In the genomic region with DNA sequence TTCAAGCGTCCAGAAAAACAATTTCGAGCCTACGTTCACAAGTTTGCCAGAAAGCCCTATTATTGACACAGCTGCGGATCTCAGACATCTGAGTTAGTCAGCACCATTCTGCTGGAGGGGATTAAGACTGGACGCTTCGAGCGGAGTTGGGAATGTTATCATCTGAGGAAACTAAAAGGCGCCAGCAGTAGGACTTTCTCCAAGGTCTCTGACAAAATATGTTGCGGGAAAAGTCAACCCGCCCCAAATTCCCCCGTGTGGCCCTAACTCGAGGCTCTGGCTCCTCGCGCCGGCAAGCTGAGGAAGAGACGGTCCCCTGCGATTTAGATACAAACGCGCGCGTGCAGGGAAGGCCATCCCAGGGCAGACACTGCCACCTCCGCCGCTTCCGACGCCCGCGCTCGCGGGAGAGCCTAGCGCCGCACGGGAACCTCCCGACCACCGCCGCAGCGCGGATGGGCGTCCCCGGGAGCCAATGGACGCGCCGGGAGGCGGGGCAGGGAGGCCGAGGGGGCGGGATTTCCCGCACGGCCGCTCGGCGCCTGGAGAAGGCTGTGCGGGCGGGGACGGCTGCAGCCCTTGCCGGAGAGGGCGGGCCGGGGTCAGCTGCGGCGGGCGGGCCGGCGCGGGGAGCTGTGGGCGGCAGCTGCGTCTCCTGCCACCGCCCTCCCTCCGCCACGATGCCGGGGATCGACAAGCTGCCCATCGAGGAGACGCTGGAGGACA, we compare ENCODE assay signal across 1 cellular context.
TF ChIP-seq lines count a peak whose summit lies in the region.

A gene with protein sequence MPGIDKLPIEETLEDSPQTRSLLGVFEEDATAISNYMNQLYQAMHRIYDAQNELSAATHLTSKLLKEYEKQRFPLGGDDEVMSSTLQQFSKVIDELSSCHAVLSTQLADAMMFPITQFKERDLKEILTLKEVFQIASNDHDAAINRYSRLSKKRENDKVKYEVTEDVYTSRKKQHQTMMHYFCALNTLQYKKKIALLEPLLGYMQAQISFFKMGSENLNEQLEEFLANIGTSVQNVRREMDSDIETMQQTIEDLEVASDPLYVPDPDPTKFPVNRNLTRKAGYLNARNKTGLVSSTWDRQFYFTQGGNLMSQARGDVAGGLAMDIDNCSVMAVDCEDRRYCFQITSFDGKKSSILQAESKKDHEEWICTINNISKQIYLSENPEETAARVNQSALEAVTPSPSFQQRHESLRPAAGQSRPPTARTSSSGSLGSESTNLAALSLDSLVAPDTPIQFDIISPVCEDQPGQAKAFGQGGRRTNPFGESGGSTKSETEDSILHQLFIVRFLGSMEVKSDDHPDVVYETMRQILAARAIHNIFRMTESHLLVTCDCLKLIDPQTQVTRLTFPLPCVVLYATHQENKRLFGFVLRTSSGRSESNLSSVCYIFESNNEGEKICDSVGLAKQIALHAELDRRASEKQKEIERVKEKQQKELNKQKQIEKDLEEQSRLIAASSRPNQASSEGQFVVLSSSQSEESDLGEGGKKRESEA (plus strand): TSS at position 526 of the 726 bp plus-strand sequence. CDS start 155 bp downstream, at position 681.

TF ChIP-seq in HepG2, 621 proteins besides CTCF, POLR2A, EP300 and RAD21 (continued from another document and continues in another):
- TF ChIP-seq, protein P1, sequence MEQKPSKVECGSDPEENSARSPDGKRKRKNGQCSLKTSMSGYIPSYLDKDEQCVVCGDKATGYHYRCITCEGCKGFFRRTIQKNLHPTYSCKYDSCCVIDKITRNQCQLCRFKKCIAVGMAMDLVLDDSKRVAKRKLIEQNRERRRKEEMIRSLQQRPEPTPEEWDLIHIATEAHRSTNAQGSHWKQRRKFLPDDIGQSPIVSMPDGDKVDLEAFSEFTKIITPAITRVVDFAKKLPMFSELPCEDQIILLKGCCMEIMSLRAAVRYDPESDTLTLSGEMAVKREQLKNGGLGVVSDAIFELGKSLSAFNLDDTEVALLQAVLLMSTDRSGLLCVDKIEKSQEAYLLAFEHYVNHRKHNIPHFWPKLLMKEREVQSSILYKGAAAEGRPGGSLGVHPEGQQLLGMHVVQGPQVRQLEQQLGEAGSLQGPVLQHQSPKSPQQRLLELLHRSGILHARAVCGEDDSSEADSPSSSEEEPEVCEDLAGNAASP (CRISPR knock-in tag; IDR thresholded peaks at IDR 0.05; ENCODE audit: borderline replicate concordance), result peak; percentile 87
- TF ChIP-seq ZFAT (CRISPR knock-in tag; conservative IDR thresholded peaks at IDR 0.05), result no peak
- TF ChIP-seq RARG (CRISPR knock-in tag; IDR thresholded peaks at IDR 0.05; ENCODE audit: low read depth), result no peak
- TF ChIP-seq SOX5 (CRISPR knock-in tag; IDR thresholded peaks at IDR 0.05; ENCODE audit: borderline replicate concordance), result 0 out of 2 replicates have a peak, but pooled peaks have one; percentile 13
- TF ChIP-seq, protein P2, sequence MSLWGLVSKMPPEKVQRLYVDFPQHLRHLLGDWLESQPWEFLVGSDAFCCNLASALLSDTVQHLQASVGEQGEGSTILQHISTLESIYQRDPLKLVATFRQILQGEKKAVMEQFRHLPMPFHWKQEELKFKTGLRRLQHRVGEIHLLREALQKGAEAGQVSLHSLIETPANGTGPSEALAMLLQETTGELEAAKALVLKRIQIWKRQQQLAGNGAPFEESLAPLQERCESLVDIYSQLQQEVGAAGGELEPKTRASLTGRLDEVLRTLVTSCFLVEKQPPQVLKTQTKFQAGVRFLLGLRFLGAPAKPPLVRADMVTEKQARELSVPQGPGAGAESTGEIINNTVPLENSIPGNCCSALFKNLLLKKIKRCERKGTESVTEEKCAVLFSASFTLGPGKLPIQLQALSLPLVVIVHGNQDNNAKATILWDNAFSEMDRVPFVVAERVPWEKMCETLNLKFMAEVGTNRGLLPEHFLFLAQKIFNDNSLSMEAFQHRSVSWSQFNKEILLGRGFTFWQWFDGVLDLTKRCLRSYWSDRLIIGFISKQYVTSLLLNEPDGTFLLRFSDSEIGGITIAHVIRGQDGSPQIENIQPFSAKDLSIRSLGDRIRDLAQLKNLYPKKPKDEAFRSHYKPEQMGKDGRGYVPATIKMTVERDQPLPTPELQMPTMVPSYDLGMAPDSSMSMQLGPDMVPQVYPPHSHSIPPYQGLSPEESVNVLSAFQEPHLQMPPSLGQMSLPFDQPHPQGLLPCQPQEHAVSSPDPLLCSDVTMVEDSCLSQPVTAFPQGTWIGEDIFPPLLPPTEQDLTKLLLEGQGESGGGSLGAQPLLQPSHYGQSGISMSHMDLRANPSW (CRISPR knock-in tag; IDR thresholded peaks at IDR 0.05; ENCODE audit: borderline replicate concordance), result 0 out of 2 replicates have a peak, but pooled peaks have one; percentile 84
- peak in 1 of 2 experiments; percentile 74; a peak in 1 of 4 replicates for TF ChIP-seq KLF16 (CRISPR knock-in tag; IDR thresholded peaks at IDR 0.05)
- TF ChIP-seq, protein P3, sequence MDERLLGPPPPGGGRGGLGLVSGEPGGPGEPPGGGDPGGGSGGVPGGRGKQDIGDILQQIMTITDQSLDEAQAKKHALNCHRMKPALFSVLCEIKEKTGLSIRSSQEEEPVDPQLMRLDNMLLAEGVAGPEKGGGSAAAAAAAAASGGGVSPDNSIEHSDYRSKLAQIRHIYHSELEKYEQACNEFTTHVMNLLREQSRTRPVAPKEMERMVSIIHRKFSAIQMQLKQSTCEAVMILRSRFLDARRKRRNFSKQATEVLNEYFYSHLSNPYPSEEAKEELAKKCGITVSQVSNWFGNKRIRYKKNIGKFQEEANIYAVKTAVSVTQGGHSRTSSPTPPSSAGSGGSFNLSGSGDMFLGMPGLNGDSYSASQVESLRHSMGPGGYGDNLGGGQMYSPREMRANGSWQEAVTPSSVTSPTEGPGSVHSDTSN (CRISPR knock-in tag; IDR thresholded peaks at IDR 0.05), result peak; percentile 91
- TF ChIP-seq NFIB (CRISPR knock-in tag; IDR thresholded peaks at IDR 0.05; ENCODE audit: borderline replicate concordance), result no peak
- TF ChIP-seq MIER3 (CRISPR knock-in tag; IDR thresholded peaks at IDR 0.05; ENCODE audit: borderline replicate concordance), result 0 out of 2 replicates have a peak, but pooled peaks have one; percentile 36
- peak; percentile 59; the same call in 1 of the 2 replicates for TF ChIP-seq ZNF292 (CRISPR knock-in tag; IDR thresholded peaks at IDR 0.05; ENCODE audit: borderline replicate concordance, low read depth)
- peak; percentile 53 for TF ChIP-seq KMT2A (CRISPR knock-in tag; IDR thresholded peaks at IDR 0.05)
- TF ChIP-seq ZNF30 (CRISPR knock-in tag; IDR thresholded peaks at IDR 0.05), result 0 out of 2 replicates have a peak, but pooled peaks have one; percentile 44
- TF ChIP-seq, protein P4, sequence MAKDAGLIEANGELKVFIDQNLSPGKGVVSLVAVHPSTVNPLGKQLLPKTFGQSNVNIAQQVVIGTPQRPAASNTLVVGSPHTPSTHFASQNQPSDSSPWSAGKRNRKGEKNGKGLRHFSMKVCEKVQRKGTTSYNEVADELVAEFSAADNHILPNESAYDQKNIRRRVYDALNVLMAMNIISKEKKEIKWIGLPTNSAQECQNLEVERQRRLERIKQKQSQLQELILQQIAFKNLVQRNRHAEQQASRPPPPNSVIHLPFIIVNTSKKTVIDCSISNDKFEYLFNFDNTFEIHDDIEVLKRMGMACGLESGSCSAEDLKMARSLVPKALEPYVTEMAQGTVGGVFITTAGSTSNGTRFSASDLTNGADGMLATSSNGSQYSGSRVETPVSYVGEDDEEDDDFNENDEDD (CRISPR knock-in tag; IDR thresholded peaks at IDR 0.05; ENCODE audit: borderline replicate concordance), result peak; percentile 92
- no peak for TF ChIP-seq CREM (IDR thresholded peaks at IDR 0.05)
- TF ChIP-seq CREM (CRISPR knock-in tag; IDR thresholded peaks at IDR 0.05), result no peak
- TF ChIP-seq ASH2L (IDR thresholded peaks at IDR 0.05; ENCODE audit: insufficient read length, low read depth, low read length), result peak; percentile 71
- TF ChIP-seq PLRG1 (conservative IDR thresholded peaks at IDR 0.05), result no peak
- no peak for TF ChIP-seq ZNF773 (CRISPR knock-in tag; IDR thresholded peaks at IDR 0.05; ENCODE audit: borderline replicate concordance)
- peak; percentile 55; the same call in 1 of the 2 replicates for TF ChIP-seq NFKBIZ (CRISPR knock-in tag; IDR thresholded peaks at IDR 0.05)
- TF ChIP-seq ZNF792 (CRISPR knock-in tag; IDR thresholded peaks at IDR 0.05), result peak; percentile 65; the same call in 1 of the 2 replicates
- TF ChIP-seq ZNF501 (CRISPR knock-in tag; IDR thresholded peaks at IDR 0.05), result peak; percentile 84
- 0 out of 2 replicates have a peak, but pooled peaks have one; percentile 30 for TF ChIP-seq ZBTB1 (CRISPR knock-in tag; IDR thresholded peaks at IDR 0.05; ENCODE audit: borderline replicate concordance)
- no peak for TF ChIP-seq HOXD1 (CRISPR knock-in tag; IDR thresholded peaks at IDR 0.05)
- peak; percentile 26; the same call in 1 of the 3 replicates for TF ChIP-seq MXI1 (IDR thresholded peaks at IDR 0.05; ENCODE audit: borderline replicate concordance, low read depth, low read length)
- TF ChIP-seq, protein P5, sequence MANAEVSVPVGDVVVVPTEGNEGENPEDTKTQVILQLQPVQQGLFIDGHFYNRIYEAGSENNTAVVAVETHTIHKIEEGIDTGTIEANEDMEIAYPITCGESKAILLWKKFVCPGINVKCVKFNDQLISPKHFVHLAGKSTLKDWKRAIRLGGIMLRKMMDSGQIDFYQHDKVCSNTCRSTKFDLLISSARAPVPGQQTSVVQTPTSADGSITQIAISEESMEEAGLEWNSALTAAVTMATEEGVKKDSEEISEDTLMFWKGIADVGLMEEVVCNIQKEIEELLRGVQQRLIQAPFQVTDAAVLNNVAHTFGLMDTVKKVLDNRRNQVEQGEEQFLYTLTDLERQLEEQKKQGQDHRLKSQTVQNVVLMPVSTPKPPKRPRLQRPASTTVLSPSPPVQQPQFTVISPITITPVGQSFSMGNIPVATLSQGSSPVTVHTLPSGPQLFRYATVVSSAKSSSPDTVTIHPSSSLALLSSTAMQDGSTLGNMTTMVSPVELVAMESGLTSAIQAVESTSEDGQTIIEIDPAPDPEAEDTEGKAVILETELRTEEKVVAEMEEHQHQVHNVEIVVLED (CRISPR knock-in tag; IDR thresholded peaks at IDR 0.05; ENCODE audit: borderline replicate concordance), result peak; percentile 84
- peak; percentile 72 for TF ChIP-seq SALL1 (CRISPR knock-in tag; IDR thresholded peaks at IDR 0.05)
- TF ChIP-seq, protein P6, sequence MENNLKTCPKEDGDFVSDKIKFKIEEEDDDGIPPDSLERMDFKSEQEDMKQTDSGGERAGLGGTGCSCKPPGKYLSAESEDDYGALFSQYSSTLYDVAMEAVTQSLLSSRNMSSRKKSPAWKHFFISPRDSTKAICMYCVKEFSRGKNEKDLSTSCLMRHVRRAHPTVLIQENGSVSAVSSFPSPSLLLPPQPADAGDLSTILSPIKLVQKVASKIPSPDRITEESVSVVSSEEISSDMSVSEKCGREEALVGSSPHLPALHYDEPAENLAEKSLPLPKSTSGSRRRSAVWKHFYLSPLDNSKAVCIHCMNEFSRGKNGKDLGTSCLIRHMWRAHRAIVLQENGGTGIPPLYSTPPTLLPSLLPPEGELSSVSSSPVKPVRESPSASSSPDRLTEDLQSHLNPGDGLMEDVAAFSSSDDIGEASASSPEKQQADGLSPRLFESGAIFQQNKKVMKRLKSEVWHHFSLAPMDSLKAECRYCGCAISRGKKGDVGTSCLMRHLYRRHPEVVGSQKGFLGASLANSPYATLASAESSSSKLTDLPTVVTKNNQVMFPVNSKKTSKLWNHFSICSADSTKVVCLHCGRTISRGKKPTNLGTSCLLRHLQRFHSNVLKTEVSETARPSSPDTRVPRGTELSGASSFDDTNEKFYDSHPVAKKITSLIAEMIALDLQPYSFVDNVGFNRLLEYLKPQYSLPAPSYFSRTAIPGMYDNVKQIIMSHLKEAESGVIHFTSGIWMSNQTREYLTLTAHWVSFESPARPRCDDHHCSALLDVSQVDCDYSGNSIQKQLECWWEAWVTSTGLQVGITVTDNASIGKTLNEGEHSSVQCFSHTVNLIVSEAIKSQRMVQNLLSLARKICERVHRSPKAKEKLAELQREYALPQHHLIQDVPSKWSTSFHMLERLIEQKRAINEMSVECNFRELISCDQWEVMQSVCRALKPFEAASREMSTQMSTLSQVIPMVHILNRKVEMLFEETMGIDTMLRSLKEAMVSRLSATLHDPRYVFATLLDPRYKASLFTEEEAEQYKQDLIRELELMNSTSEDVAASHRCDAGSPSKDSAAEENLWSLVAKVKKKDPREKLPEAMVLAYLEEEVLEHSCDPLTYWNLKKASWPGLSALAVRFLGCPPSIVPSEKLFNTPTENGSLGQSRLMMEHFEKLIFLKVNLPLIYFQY (CRISPR knock-in tag; IDR thresholded peaks at IDR 0.05; ENCODE audit: borderline replicate concordance), result peak; percentile 47
- TF ChIP-seq HIVEP1 (CRISPR knock-in tag; IDR thresholded peaks at IDR 0.05), result peak; percentile 71; the same call in 1 of the 2 replicates
- TF ChIP-seq ELF1 (CRISPR knock-in tag; IDR thresholded peaks at IDR 0.05), result peak; percentile 30; the same call in 1 of the 2 replicates
- TF ChIP-seq, protein P7, sequence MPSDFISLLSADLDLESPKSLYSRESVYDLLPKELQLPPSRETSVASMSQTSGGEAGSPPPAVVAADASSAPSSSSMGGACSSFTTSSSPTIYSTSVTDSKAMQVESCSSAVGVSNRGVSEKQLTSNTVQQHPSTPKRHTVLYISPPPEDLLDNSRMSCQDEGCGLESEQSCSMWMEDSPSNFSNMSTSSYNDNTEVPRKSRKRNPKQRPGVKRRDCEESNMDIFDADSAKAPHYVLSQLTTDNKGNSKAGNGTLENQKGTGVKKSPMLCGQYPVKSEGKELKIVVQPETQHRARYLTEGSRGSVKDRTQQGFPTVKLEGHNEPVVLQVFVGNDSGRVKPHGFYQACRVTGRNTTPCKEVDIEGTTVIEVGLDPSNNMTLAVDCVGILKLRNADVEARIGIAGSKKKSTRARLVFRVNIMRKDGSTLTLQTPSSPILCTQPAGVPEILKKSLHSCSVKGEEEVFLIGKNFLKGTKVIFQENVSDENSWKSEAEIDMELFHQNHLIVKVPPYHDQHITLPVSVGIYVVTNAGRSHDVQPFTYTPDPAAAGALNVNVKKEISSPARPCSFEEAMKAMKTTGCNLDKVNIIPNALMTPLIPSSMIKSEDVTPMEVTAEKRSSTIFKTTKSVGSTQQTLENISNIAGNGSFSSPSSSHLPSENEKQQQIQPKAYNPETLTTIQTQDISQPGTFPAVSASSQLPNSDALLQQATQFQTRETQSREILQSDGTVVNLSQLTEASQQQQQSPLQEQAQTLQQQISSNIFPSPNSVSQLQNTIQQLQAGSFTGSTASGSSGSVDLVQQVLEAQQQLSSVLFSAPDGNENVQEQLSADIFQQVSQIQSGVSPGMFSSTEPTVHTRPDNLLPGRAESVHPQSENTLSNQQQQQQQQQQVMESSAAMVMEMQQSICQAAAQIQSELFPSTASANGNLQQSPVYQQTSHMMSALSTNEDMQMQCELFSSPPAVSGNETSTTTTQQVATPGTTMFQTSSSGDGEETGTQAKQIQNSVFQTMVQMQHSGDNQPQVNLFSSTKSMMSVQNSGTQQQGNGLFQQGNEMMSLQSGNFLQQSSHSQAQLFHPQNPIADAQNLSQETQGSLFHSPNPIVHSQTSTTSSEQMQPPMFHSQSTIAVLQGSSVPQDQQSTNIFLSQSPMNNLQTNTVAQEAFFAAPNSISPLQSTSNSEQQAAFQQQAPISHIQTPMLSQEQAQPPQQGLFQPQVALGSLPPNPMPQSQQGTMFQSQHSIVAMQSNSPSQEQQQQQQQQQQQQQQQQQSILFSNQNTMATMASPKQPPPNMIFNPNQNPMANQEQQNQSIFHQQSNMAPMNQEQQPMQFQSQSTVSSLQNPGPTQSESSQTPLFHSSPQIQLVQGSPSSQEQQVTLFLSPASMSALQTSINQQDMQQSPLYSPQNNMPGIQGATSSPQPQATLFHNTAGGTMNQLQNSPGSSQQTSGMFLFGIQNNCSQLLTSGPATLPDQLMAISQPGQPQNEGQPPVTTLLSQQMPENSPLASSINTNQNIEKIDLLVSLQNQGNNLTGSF (CRISPR knock-in tag; IDR thresholded peaks at IDR 0.05), result no peak
- peak; percentile 93 for TF ChIP-seq KDM5B (CRISPR knock-in tag; IDR thresholded peaks at IDR 0.05; ENCODE audit: borderline replicate concordance)
- peak; percentile 59; the same call in 1 of the 2 replicates for TF ChIP-seq CBX5 (CRISPR knock-in tag; IDR thresholded peaks at IDR 0.05; ENCODE audit: borderline replicate concordance)
- peak; percentile 86 for TF ChIP-seq ZNF782 (CRISPR knock-in tag; IDR thresholded peaks at IDR 0.05; ENCODE audit: borderline replicate concordance)
- no peak for TF ChIP-seq ZNF460 (CRISPR knock-in tag; IDR thresholded peaks at IDR 0.05; ENCODE audit: borderline replicate concordance)
- TF ChIP-seq NKX3-1 (CRISPR knock-in tag; IDR thresholded peaks at IDR 0.05), result peak; percentile 67; the same call in 1 of the 2 replicates
